Comparison of ENCODE assay signal across 1 cellular context in genomic region chr19:45439569-45440258, GRCh38.
TF ChIP-seq lines count a peak whose summit lies in the region.

No MANE protein-coding gene starts in this region.

TF ChIP-seq in HEK293, 187 proteins besides CTCF, POLR2A, EP300 and RAD21 (continued from another document and continues in another):
- TF ChIP-seq ZNF280D (tag by site-specific recombination; IDR thresholded peaks at IDR 0.05): no peak
- TF ChIP-seq KLF17 (tag by site-specific recombination; IDR thresholded peaks at IDR 0.05): no peak
- peak; percentile 75 for TF ChIP-seq PRDM10 (tag by site-specific recombination; IDR thresholded peaks at IDR 0.05)
- TF ChIP-seq PRDM6 (tag by site-specific recombination; IDR thresholded peaks at IDR 0.05): no peak
- no peak for TF ChIP-seq KLF7 (tag by site-specific recombination; IDR thresholded peaks at IDR 0.05; ENCODE audit: borderline replicate concordance)
- TF ChIP-seq ZNF473 (tag by site-specific recombination; IDR thresholded peaks at IDR 0.05): no peak
- peak; percentile 73 for TF ChIP-seq GLIS1 (tag by site-specific recombination; IDR thresholded peaks at IDR 0.05)
- no peak for TF ChIP-seq ZBTB48 (tag by site-specific recombination; IDR thresholded peaks at IDR 0.05)
- TF ChIP-seq ZNF19 (tag by site-specific recombination; IDR thresholded peaks at IDR 0.05; ENCODE audit: low read depth): no peak
- TF ChIP-seq HOXD13 (CRISPR knock-in tag; IDR thresholded peaks at IDR 0.05; ENCODE audit: borderline replicate concordance): no peak
- TF ChIP-seq ZNF701 (tag by site-specific recombination; IDR thresholded peaks at IDR 0.05): no peak
- TF ChIP-seq ZNF677 (tag by site-specific recombination; IDR thresholded peaks at IDR 0.05): no peak
- peak; percentile 60; the same call in 1 of the 2 replicates for TF ChIP-seq ZNF692 (tag by site-specific recombination; IDR thresholded peaks at IDR 0.05)
- no peak for TF ChIP-seq ZNF639 (tag by site-specific recombination; IDR thresholded peaks at IDR 0.05)
- TF ChIP-seq ZNF529 (tag by site-specific recombination; IDR thresholded peaks at IDR 0.05; ENCODE audit: insufficient replicate concordance): no peak
- TF ChIP-seq ZNF654 (tag by site-specific recombination; IDR thresholded peaks at IDR 0.05; ENCODE audit: low read depth): peak; percentile 39
- TF ChIP-seq ZNF132 (tag by site-specific recombination; IDR thresholded peaks at IDR 0.05; ENCODE audit: borderline replicate concordance): no peak
- no peak for TF ChIP-seq ZNF629 (tag by site-specific recombination; IDR thresholded peaks at IDR 0.05)
- TF ChIP-seq HOXA7 (CRISPR knock-in tag; IDR thresholded peaks at IDR 0.05; ENCODE audit: borderline replicate concordance): no peak
- TF ChIP-seq ATF2 (tag by site-specific recombination; IDR thresholded peaks at IDR 0.05; ENCODE audit: low read depth): no peak
- no peak for TF ChIP-seq ZNF148 (tag by site-specific recombination; IDR thresholded peaks at IDR 0.05; ENCODE audit: borderline replicate concordance)
- TF ChIP-seq ZNF776 (tag by site-specific recombination; IDR thresholded peaks at IDR 0.05; ENCODE audit: borderline replicate concordance): no peak
- TF ChIP-seq PRDM1 (tag by site-specific recombination; IDR thresholded peaks at IDR 0.05): no peak
- TF ChIP-seq SP3 (tag by site-specific recombination; IDR thresholded peaks at IDR 0.05): no peak
- no peak for TF ChIP-seq ZSCAN18 (tag by site-specific recombination; IDR thresholded peaks at IDR 0.05)
- TF ChIP-seq ZSCAN23 (tag by site-specific recombination; IDR thresholded peaks at IDR 0.05): no peak
- TF ChIP-seq ZBTB8A (tag by site-specific recombination; IDR thresholded peaks at IDR 0.05): peak; percentile 95
- peak; percentile 93 for TF ChIP-seq ZBTB11 (tag by site-specific recombination; conservative IDR thresholded peaks at IDR 0.05; ENCODE audit: low read depth)
- no peak for TF ChIP-seq ZNF521 (tag by site-specific recombination; IDR thresholded peaks at IDR 0.05)
- no peak for TF ChIP-seq ZNF24 (tag by site-specific recombination; IDR thresholded peaks at IDR 0.05)
- TF ChIP-seq ZNF335 (tag by site-specific recombination; conservative IDR thresholded peaks at IDR 0.05): peak; percentile 75
- TF ChIP-seq ZNF302 (tag by site-specific recombination; IDR thresholded peaks at IDR 0.05; ENCODE audit: low read depth): no peak
- no peak for TF ChIP-seq KLF16 (tag by site-specific recombination; IDR thresholded peaks at IDR 0.05)
- TF ChIP-seq ZNF610 (tag by site-specific recombination; IDR thresholded peaks at IDR 0.05; ENCODE audit: borderline replicate concordance): no peak
- TF ChIP-seq ZNF624 (tag by site-specific recombination; IDR thresholded peaks at IDR 0.05): no peak
- no peak for TF ChIP-seq ZNF37A (tag by site-specific recombination; IDR thresholded peaks at IDR 0.05)
- no peak for TF ChIP-seq ZSCAN16 (tag by site-specific recombination; IDR thresholded peaks at IDR 0.05)
- no peak for TF ChIP-seq ZNF202 (tag by site-specific recombination; IDR thresholded peaks at IDR 0.05; ENCODE audit: borderline replicate concordance)
